13 cellular contexts compared by ENCODE assay signal in genomic region chr18:79402209-79402576, GRCh38. TPM values are rescaled to one million over a fixed set of nuclear protein-coding genes. Genes with fewer than 3 reads are reported as not detected.
DNase-seq lines count a peak whose midpoint lies in the region; ATAC-seq and TF ChIP-seq lines count a peak whose summit lies in the region.
"Had no signal": no experiment of that assay in that cellular context is flagged by ENCODE, and none has a peak within 500 bp of the region (broad histone marks: within the 10 kb centered on the region; RNA-seq: fewer than 3 reads in every experiment).

No MANE protein-coding gene starts in this region.

- no peak overlapping the region for H3K4me3 ChIP-seq in gastroesophageal sphincter
- H3K4me3 ChIP-seq in skeletal muscle tissue (ENCODE audit: low read length in 3 of 3), result peak overlapping the region in 2 of 3 donors; percentile 22 to 55
- H3K4me3 ChIP-seq: SJCRH30 had no signal

- H3K9me3 Mint-ChIP-seq in activated CD4-positive, alpha-beta memory T cell treated with anti-CD3 and anti-CD28 coated beads for 36 hours, result no peaks in the 10 kb centered on the region

- peaks cover 63% of the 10 kb centered on the region for H3K36me3 Mint-ChIP-seq in activated CD4-positive, alpha-beta memory T cell treated with anti-CD3 and anti-CD28 coated beads for 36 hours

- intact Hi-C loops in activated CD4-positive, alpha-beta memory T cell treated with anti-CD3 and anti-CD28 coated beads for 36 hours (cut with micrococcal nuclease), result loop anchor here (10.0 kb wide), 2 partner anchors 337 to 563 kb away; partner anchors contain the start of genes ATP9B and HSBP1L1

- peaks cover 62% of the 10 kb centered on the region for H3K4me1 Mint-ChIP-seq in activated CD4-positive, alpha-beta memory T cell treated with anti-CD3 and anti-CD28 coated beads for 36 hours (ENCODE audit: low read depth)

- H3K27me3 Mint-ChIP-seq in activated CD4-positive, alpha-beta memory T cell treated with anti-CD3 and anti-CD28 coated beads for 36 hours, result no peaks in the 10 kb centered on the region

- H3K27ac ChIP-seq in gastroesophageal sphincter (peak overlapping the region in 3 of 4 donors; percentile 86 to 95 (median 91)), skeletal muscle tissue (ENCODE audit: low read depth, low read length) (peak overlapping the region; percentile 82)
- H3K27ac ChIP-seq: SJCRH30 had no signal

- no peak for TF ChIP-seq CTCF in gastroesophageal sphincter (IDR thresholded peaks at IDR 0.05)

- H3K4me3 Mint-ChIP-seq in activated CD4-positive, alpha-beta memory T cell treated with anti-CD3 and anti-CD28 coated beads for 36 hours, result peak overlapping the region; percentile 87

- TF ChIP-seq RAD21 in Ishikawa (IDR thresholded peaks at IDR 0.05; ENCODE audit: low read depth), result no peak

- whole genome bisulfite sequencing in gastroesophageal sphincter (ENCODE audit: low coverage in 1 of 2), 2 donors, result no CpG with 5 or more reads among the region's 16 CpGs

- H3K9ac ChIP-seq in skeletal muscle tissue (ENCODE audit: low read depth in 1 of 3, low read length in 3 of 3), result peak overlapping the region in 2 of 3 donors; percentile 30 to 84

- TF ChIP-seq EP300 in Ishikawa (IDR thresholded peaks at IDR 0.05; ENCODE audit: borderline replicate concordance), result no peak
- TF ChIP-seq EP300 in gastroesophageal sphincter (IDR thresholded peaks at IDR 0.05), result no peak

- ATAC-seq in gastroesophageal sphincter, result no peak
- no peak for ATAC-seq in HG02623 (IDR thresholded peaks at IDR 0.05; ENCODE audit: unreplicated experiment)
- ATAC-seq: left lobe of liver had no signal

- peaks cover 0 to 74% (median 24%) of the 10 kb centered on the region in 3 donors for H3K4me1 ChIP-seq in gastroesophageal sphincter
- peaks cover 45 to 68% (median 52%) of the 10 kb centered on the region in 3 donors for H3K4me1 ChIP-seq in skeletal muscle tissue (ENCODE audit: control insufficient read depth in 3 of 3, insufficient read depth in 3 of 3, low read length in 3 of 3)

- H3K36me3 ChIP-seq in gastroesophageal sphincter, result peaks cover 0 to 6% of the 10 kb centered on the region in 2 donors
- peaks cover 0 to 3% (median 2%) of the 10 kb centered on the region in 3 donors for H3K36me3 ChIP-seq in skeletal muscle tissue (ENCODE audit: control insufficient read depth in 3 of 3, insufficient read depth in 3 of 3, low read length in 3 of 3)
- H3K36me3 ChIP-seq: SJCRH30 had no signal

- POLR2A ChIA-PET in activated CD4-positive, alpha-beta memory T cell treated with anti-CD3 and anti-CD28 coated beads for 36 hours (lab: Charles Lee), result interaction anchor here (0.6 to 3.7 kb wide), 3 partner anchors 9 to 704 kb away, joined by 3 to 18 read pairs (median 3); no protein-coding TSS in a partner anchor

- peak overlapping the region; percentile 94 for H3K27ac Mint-ChIP-seq in activated CD4-positive, alpha-beta memory T cell treated with anti-CD3 and anti-CD28 coated beads for 36 hours

- H3K9me3 ChIP-seq in gastroesophageal sphincter (no peaks in the 10 kb centered on the region), skeletal muscle tissue (ENCODE audit: control insufficient read depth in 3 of 3, low read length in 3 of 3) (no peaks in the 10 kb centered on the region)
- H3K9me3 ChIP-seq: SJCRH30 had no signal

- CTCF ChIA-PET in activated CD4-positive, alpha-beta memory T cell treated with anti-CD3 and anti-CD28 coated beads for 36 hours (lab: Charles Lee), result interaction anchor here (1.9 to 2.3 kb wide), 2 partner anchors 23 to 121 kb away, joined by 6 to 8 read pairs; no protein-coding TSS in a partner anchor

- no peak for DNase-seq in activated CD4-positive, alpha-beta memory T cell treated with anti-CD3 and anti-CD28 coated beads for 36 hours
- DNase-seq in germinal center (ENCODE audit: low spot score) (no peak), NCI-H2227 (lab: John Stamatoyannopoulos, UW; ENCODE audit: unreplicated experiment) (no peak)
- DNase-seq: activated CD4-positive, CD25-positive, alpha-beta regulatory T cell; GOT3; NCI-H1048; SJCRH30 had no signal

- H3K27me3 ChIP-seq in gastroesophageal sphincter (no peaks in the 10 kb centered on the region), skeletal muscle tissue (ENCODE audit: control insufficient read depth in 3 of 3, insufficient read depth in 3 of 3, low read length in 3 of 3) (no peaks in the 10 kb centered on the region)
- H3K27me3 ChIP-seq: SJCRH30 had no signal

- TF ChIP-seq POLR2A in gastroesophageal sphincter (IDR thresholded peaks at IDR 0.05), result no peak

TF ChIP-seq in Ishikawa, 13 proteins besides CTCF, POLR2A, EP300 and RAD21:
- 0 out of 2 replicates have a peak, but pooled peaks have one; percentile 12 for TF ChIP-seq EGR1 (IDR thresholded peaks at IDR 0.05)
- no peak for TF ChIP-seq TEAD4 (IDR thresholded peaks at IDR 0.05)

RNA-seq across cellular contexts. Expression of gene NFATC1, which starts 6.5 kb away (rescaled TPM):
- total RNA-seq in activated CD4-positive, alpha-beta memory T cell treated with anti-CD3 and anti-CD28 coated beads for 36 hours, result 10 to 100 TPM; 83.7 to 85.4 TPM
- total RNA-seq in gastroesophageal sphincter (10 to 100 TPM; 13.1 to 21.3 (median 16.2) TPM), skeletal muscle tissue (10.4 TPM)
- total RNA-seq: HT-29 had no signal

Comparison
In these comparisons a context has a peak if more than half of its experiments do, and no peak if none do; other contexts are left out.
1. H3K4me3 ChIP-seq: peak in skeletal muscle tissue (2 of 3); none in gastroesophageal sphincter (0 of 2).